In genomic region chr12:108638997-108639822, GRCh38 we compare ENCODE assay signal across 11 cellular contexts. TPM values are rescaled to one million over a fixed set of nuclear protein-coding genes. Genes with fewer than 3 reads are reported as not detected.
DNase-seq lines count a peak whose midpoint lies in the region; ATAC-seq and TF ChIP-seq lines count a peak whose summit lies in the region.
"Had no signal": no experiment of that assay in that cellular context is flagged by ENCODE, and none has a peak within 500 bp of the region (broad histone marks: within the 10 kb centered on the region; RNA-seq: fewer than 3 reads in every experiment).

No MANE protein-coding gene starts in this region.

- no peaks in the 10 kb centered on the region for H3K9me3 ChIP-seq in left ventricle myocardium inferior (replicated peaks)
- H3K9me3 ChIP-seq in muscle layer of colon (ENCODE audit: low read length): no peaks in the 10 kb centered on the region
- H3K9me3 ChIP-seq in upper lobe of right lung: no peaks in the 10 kb centered on the region

- intact Hi-C loops in left ventricle myocardium inferior (cut with micrococcal nuclease) (no loop called here), Right ventricle myocardium inferior (cut with DNase I) (no loop called here), upper lobe of right lung (cut with DNase I) (no loop called here)

- peaks cover 17% of the 10 kb centered on the region for H3K4me1 Mint-ChIP-seq in central memory CD8-positive, alpha-beta T cell

- H3K9ac ChIP-seq in muscle layer of colon (ENCODE audit: low read length): no peak overlapping the region

- H3K36me3 Mint-ChIP-seq in central memory CD8-positive, alpha-beta T cell (ENCODE audit: insufficient read depth): peaks cover 8% of the 10 kb centered on the region
- H3K36me3 Mint-ChIP-seq: mesothelial cell of epicardium had no signal

- H3K4me3 ChIP-seq in left ventricle myocardium inferior (no peak overlapping the region), muscle layer of colon (ENCODE audit: low read depth in 1 of 2, low read length in 2 of 2) (no peak overlapping the region), upper lobe of right lung (no peak overlapping the region)

- ATAC-seq in Right ventricle myocardium inferior (no peak), upper lobe of right lung (no peak), GM18867 (IDR thresholded peaks at IDR 0.05; ENCODE audit: unreplicated experiment) (no peak)
- no peak for ATAC-seq in central memory CD8-positive, alpha-beta T cell (replicated peaks; ENCODE audit: extremely low read depth, poor library complexity, severe bottlenecking)

- peaks cover under 1% of the 10 kb centered on the region for H3K36me3 ChIP-seq in left ventricle myocardium inferior
- peaks cover under 1% of the 10 kb centered on the region for H3K36me3 ChIP-seq in muscle layer of colon (ENCODE audit: insufficient read depth, low read length)
- no peaks in the 10 kb centered on the region for H3K36me3 ChIP-seq in upper lobe of right lung

- H3K4me1 ChIP-seq in left ventricle myocardium inferior (peaks cover 72% of the 10 kb centered on the region), muscle layer of colon (ENCODE audit: insufficient read depth, low read length) (peaks cover 65% of the 10 kb centered on the region), upper lobe of right lung (peaks cover 68% of the 10 kb centered on the region)

- H3K27me3 Mint-ChIP-seq in central memory CD8-positive, alpha-beta T cell: no peaks in the 10 kb centered on the region

- H3K4me3 Mint-ChIP-seq in central memory CD8-positive, alpha-beta T cell: no peak overlapping the region
- H3K4me3 Mint-ChIP-seq: mesothelial cell of epicardium had no signal

- H3K27me3 ChIP-seq in left ventricle myocardium inferior (ENCODE audit: low read depth) (no peaks in the 10 kb centered on the region), muscle layer of colon (ENCODE audit: control insufficient read depth in 1 of 2, insufficient read depth in 2 of 2, low read length in 2 of 2) (no peaks in the 10 kb centered on the region), upper lobe of right lung (no peaks in the 10 kb centered on the region)

- TF ChIP-seq CTCF in left ventricle myocardium inferior (IDR thresholded peaks at IDR 0.05; ENCODE audit: borderline replicate concordance) (no peak), upper lobe of right lung (IDR thresholded peaks at IDR 0.05) (no peak)

- DNase-seq in left ventricle myocardium inferior: no peak
- no peak for DNase-seq in Right ventricle myocardium inferior (ENCODE audit: missing footprints)
- no peak for DNase-seq in central memory CD8-positive, alpha-beta T cell (ENCODE audit: low spot score in 2 of 2)
- DNase-seq in upper lobe of right lung: no peak
- no peak for DNase-seq in NCI-H1694 treated with DMSO at 0.1 percent for 48 hours (lab: John Stamatoyannopoulos, UW)
- no peak for DNase-seq in stimulated activated CD4-positive, alpha-beta T cell treated with anti-CD3 and anti-CD28 coated beads, Interleukin-2, amount 100 ng/mL, for 24 hours
- DNase-seq: DMS53, OCI-M1 had no signal

- H3K9me3 Mint-ChIP-seq in central memory CD8-positive, alpha-beta T cell: no peaks in the 10 kb centered on the region
- H3K9me3 Mint-ChIP-seq: mesothelial cell of epicardium had no signal

- peak overlapping the region; percentile 66 for H3K27ac ChIP-seq in left ventricle myocardium inferior (replicated peaks)
- peak overlapping the region; percentile 6 for H3K27ac ChIP-seq in muscle layer of colon (ENCODE audit: low read depth, low read length)
- peak overlapping the region; percentile 65 for H3K27ac ChIP-seq in upper lobe of right lung

- H3K27ac Mint-ChIP-seq in central memory CD8-positive, alpha-beta T cell (ENCODE audit: low read depth): peak overlapping the region; percentile 26
- H3K27ac Mint-ChIP-seq: mesothelial cell of epicardium had no signal

RNA-seq across cellular contexts. Expression of gene SELPLG, which starts 5.5 kb away (rescaled TPM):
- total RNA-seq in left ventricle myocardium inferior (3.4 TPM), Right ventricle myocardium inferior (4.9 TPM), upper lobe of right lung (31.9 TPM)
- total RNA-seq: mesothelial cell of epicardium had no signal

RNA-seq across cellular contexts. Expression of gene TMEM119, which starts 41.3 kb away (rescaled TPM):
- total RNA-seq in left ventricle myocardium inferior (1.3 TPM), Right ventricle myocardium inferior (1.3 TPM), upper lobe of right lung (43.8 TPM)

Comparison
In these comparisons a context has a peak if more than half of its experiments do, and no peak if none do; other contexts are left out.
1. H3K27ac ChIP-seq: peak in every context shown above with its lines; median percentile 66 in left ventricle myocardium inferior; 65 in upper lobe of right lung; 6 in muscle layer of colon.
2. RNA of gene TMEM119, which starts 41.3 kb away (total RNA-seq): 43.8 TPM in upper lobe of right lung (single experiment); 1.3 TPM in left ventricle myocardium inferior (single experiment) and 1.3 TPM in Right ventricle myocardium inferior (single experiment); every median in the first group is over 10 times any median in the second.